ENCODE assay signal across 12 cellular contexts in the genomic region with DNA sequence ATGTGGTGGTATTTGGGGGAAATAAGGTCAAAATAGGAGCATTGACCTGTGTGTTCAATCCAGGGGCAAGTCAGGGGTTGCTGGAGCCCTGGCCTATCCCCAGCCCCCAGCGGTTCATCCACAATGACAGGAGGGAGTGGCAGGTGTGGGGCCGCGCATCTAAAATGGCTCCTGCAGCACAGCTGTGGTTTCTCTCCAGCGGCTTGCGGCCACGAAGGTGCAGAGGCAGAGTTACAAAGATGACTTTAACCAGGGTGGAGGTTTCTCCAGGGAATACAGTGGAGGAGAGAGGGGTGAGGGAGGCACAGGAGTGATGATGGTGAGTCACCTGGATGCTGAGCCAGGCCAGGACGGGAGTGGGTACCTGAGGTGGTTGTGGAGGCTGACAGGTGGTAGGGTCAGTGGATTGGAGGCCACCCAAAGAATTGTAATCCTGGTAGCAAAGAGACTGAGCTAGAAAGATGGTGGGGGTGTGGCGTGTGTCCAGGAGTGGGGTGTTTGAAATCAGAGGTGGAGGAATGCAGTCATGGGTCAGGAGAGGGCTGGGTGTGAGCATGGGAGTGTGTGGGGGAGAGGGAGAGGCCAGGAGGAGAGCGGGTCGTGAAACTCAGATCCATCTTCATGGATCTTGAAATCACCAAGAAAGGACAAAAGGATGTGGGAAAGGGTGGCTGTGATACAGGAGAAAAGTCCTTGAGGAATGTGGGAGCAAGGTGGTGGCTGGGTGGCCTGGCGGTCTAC.
DNase-seq lines count a peak whose midpoint lies in the region; FAIRE-seq and TF ChIP-seq lines count a peak whose summit lies in the region.
"Had no signal": no experiment of that assay in that cellular context is flagged by ENCODE, and none has a peak within 500 bp of the region (broad histone marks: within the 10 kb centered on the region; RNA-seq: fewer than 3 reads in every experiment).

No MANE protein-coding gene starts in this region.

- H3K9me3 ChIP-seq in Caco-2 (no peaks in the 10 kb centered on the region), Karpas-422 (ENCODE audit: low read length) (no peaks in the 10 kb centered on the region)

- H2AFZ ChIP-seq in Karpas-422 (ENCODE audit: low read length) = no peak overlapping the region

- H3K4me2 ChIP-seq in Karpas-422 (ENCODE audit: low read depth, low read length, poor library complexity, severe bottlenecking) = peak overlapping the region; percentile 8

- H3K4me3 ChIP-seq in Caco-2 (ENCODE audit: low read depth, low read length) = no peak overlapping the region
- no peak overlapping the region for H3K4me3 ChIP-seq in Karpas-422 (ENCODE audit: low read length)
- no peak overlapping the region for H3K4me3 ChIP-seq in bronchial epithelial cell (ENCODE audit: low read depth, low read length)

- H3K36me3 Mint-ChIP-seq in Caco-2 (ENCODE audit: insufficient read depth, unreplicated experiment) (peaks cover 6% of the 10 kb centered on the region), osteocyte (ENCODE audit: unreplicated experiment) (peaks cover 25% of the 10 kb centered on the region)
- no peaks in the 10 kb centered on the region for H3K36me3 Mint-ChIP-seq in activated T-helper 1 cell treated with anti-CD3 and anti-CD28 coated beads, Interleukin-12 subunit alpha, Interleukin-12 subunit beta, Interleukin-2, Interleukin-4 antibody, amounts not matched to agents 30 ng/mL and 10 ng/mL and 1 ng/mL, durations not matched to agents 14 hours and 24 hours and 36 hours (ENCODE audit: low read depth)
- H3K36me3 Mint-ChIP-seq: CD8-positive, alpha-beta memory T cell had no signal

- CTCF ChIA-PET in Caco-2 (lab: Charles Lee) = no interaction called here

- DNase-seq in Caco-2 (no peak), Karpas-422 (no peak), bronchial epithelial cell (ENCODE audit: low read depth) (peak; percentile 10), osteocyte (ENCODE audit: extremely low spot score, unreplicated experiment) (no peak), SHP77 treated with DMSO at 0.1 percent for 48 hours (lab: John Stamatoyannopoulos, UW) (no peak), NOMO-1 (lab: John Stamatoyannopoulos, UW; ENCODE audit: unreplicated experiment in 2 of 2) (no peak), NCI-H2029 (lab: John Stamatoyannopoulos, UW) (no peak)
- no peak for DNase-seq in activated T-helper 1 cell treated with anti-CD3 and anti-CD28 coated beads, Interleukin-12 subunit alpha, Interleukin-12 subunit beta, Interleukin-2, Interleukin-4 antibody, amounts not matched to agents 30 ng/mL and 10 ng/mL and 1 ng/mL, durations not matched to agents 14 hours and 24 hours and 36 hours (ENCODE audit: low spot score)
- DNase-seq: activated T-cell treated with anti-CD3 and anti-CD28 coated beads, Interleukin-2, amount 50 U/mL, for 4 hours; CD8-positive, alpha-beta memory T cell; Right ventricle myocardium superior; WERI-Rb-1 had no signal

- H3K27me3 ChIP-seq in Caco-2 (replicated peaks; ENCODE audit: control insufficient read depth, insufficient read depth, low read length) (no peaks in the 10 kb centered on the region), Karpas-422 (ENCODE audit: low read length) (no peaks in the 10 kb centered on the region), bronchial epithelial cell (ENCODE audit: control insufficient read depth, insufficient read depth, low read length) (no peaks in the 10 kb centered on the region)

- H3K4me3 Mint-ChIP-seq in Caco-2 (ENCODE audit: unreplicated experiment) (no peak overlapping the region), osteocyte (ENCODE audit: unreplicated experiment) (no peak overlapping the region)
- H3K4me3 Mint-ChIP-seq in activated T-helper 1 cell treated with anti-CD3 and anti-CD28 coated beads, Interleukin-12 subunit alpha, Interleukin-12 subunit beta, Interleukin-2, Interleukin-4 antibody, amounts not matched to agents 30 ng/mL and 10 ng/mL and 1 ng/mL, durations not matched to agents 14 hours and 24 hours and 36 hours = no peak overlapping the region
- H3K4me3 Mint-ChIP-seq: activated T-cell treated with anti-CD3 and anti-CD28 coated beads, Interleukin-2, amount 50 U/mL, for 4 hours; CD8-positive, alpha-beta memory T cell had no signal

- no peak for FAIRE-seq in bronchial epithelial cell (lab: Jason Lieb, UNC)

- H3K36me3 ChIP-seq in Caco-2 (ENCODE audit: control insufficient read depth, insufficient read depth, low read length) (no peaks in the 10 kb centered on the region), Karpas-422 (ENCODE audit: insufficient read depth, low read length) (no peaks in the 10 kb centered on the region), bronchial epithelial cell (ENCODE audit: control insufficient read depth, insufficient read depth, low read length) (peaks cover 8% of the 10 kb centered on the region)

- H3K27ac Mint-ChIP-seq in Caco-2 (ENCODE audit: unreplicated experiment) (peak overlapping the region; percentile 85), osteocyte (ENCODE audit: unreplicated experiment) (peak overlapping the region; percentile 90)
- no peak overlapping the region for H3K27ac Mint-ChIP-seq in activated T-helper 1 cell treated with anti-CD3 and anti-CD28 coated beads, Interleukin-12 subunit alpha, Interleukin-12 subunit beta, Interleukin-2, Interleukin-4 antibody, amounts not matched to agents 30 ng/mL and 10 ng/mL and 1 ng/mL, durations not matched to agents 14 hours and 24 hours and 36 hours

- H3K27me3 Mint-ChIP-seq in Caco-2 (ENCODE audit: insufficient read depth, unreplicated experiment) (no peaks in the 10 kb centered on the region), osteocyte (ENCODE audit: unreplicated experiment) (no peaks in the 10 kb centered on the region)
- no peaks in the 10 kb centered on the region for H3K27me3 Mint-ChIP-seq in activated T-helper 1 cell treated with anti-CD3 and anti-CD28 coated beads, Interleukin-12 subunit alpha, Interleukin-12 subunit beta, Interleukin-2, Interleukin-4 antibody, amounts not matched to agents 30 ng/mL and 10 ng/mL and 1 ng/mL, durations not matched to agents 14 hours and 24 hours and 36 hours (ENCODE audit: insufficient read depth)

- H4K20me1 ChIP-seq in Karpas-422 (ENCODE audit: insufficient read depth, low read depth, low read length) = no peaks in the 10 kb centered on the region

- no peak overlapping the region for H3K9ac ChIP-seq in Karpas-422 (ENCODE audit: low read length)

- no TSS peak for BruUV-seq in Caco-2 (replicated peaks; lab: Mats Ljungman, UMichigan)

- no peak overlapping the region for H3K27ac ChIP-seq in Karpas-422 (ENCODE audit: low read length)
- H3K27ac ChIP-seq: WERI-Rb-1 had no signal

- H3K9me3 Mint-ChIP-seq in Caco-2 (ENCODE audit: unreplicated experiment) = no peaks in the 10 kb centered on the region
- no peaks in the 10 kb centered on the region for H3K9me3 Mint-ChIP-seq in osteocyte (ENCODE audit: unreplicated experiment)
- no peaks in the 10 kb centered on the region for H3K9me3 Mint-ChIP-seq in activated T-helper 1 cell treated with anti-CD3 and anti-CD28 coated beads, Interleukin-12 subunit alpha, Interleukin-12 subunit beta, Interleukin-2, Interleukin-4 antibody, amounts not matched to agents 30 ng/mL and 10 ng/mL and 1 ng/mL, durations not matched to agents 14 hours and 24 hours and 36 hours
- H3K9me3 Mint-ChIP-seq: activated T-cell treated with anti-CD3 and anti-CD28 coated beads, Interleukin-2, amount 50 U/mL, for 4 hours; CD8-positive, alpha-beta memory T cell had no signal

- H3K4me1 Mint-ChIP-seq in Caco-2 (ENCODE audit: low read depth, unreplicated experiment) (peaks cover 22% of the 10 kb centered on the region), osteocyte (ENCODE audit: unreplicated experiment) (peaks cover 83% of the 10 kb centered on the region)
- H3K4me1 Mint-ChIP-seq in activated T-helper 1 cell treated with anti-CD3 and anti-CD28 coated beads, Interleukin-12 subunit alpha, Interleukin-12 subunit beta, Interleukin-2, Interleukin-4 antibody, amounts not matched to agents 30 ng/mL and 10 ng/mL and 1 ng/mL, durations not matched to agents 14 hours and 24 hours and 36 hours (ENCODE audit: low read depth) = no peaks in the 10 kb centered on the region
- H3K4me1 Mint-ChIP-seq: CD8-positive, alpha-beta memory T cell had no signal

- no peaks in the 10 kb centered on the region for H3K79me2 ChIP-seq in Karpas-422 (ENCODE audit: low read length)

- intact Hi-C loops in Caco-2 (cut with micrococcal nuclease; ENCODE audit: unreplicated experiment) = no loop called here
- intact Hi-C loops in activated T-helper 1 cell treated with anti-CD3 and anti-CD28 coated beads, Interleukin-12 subunit alpha, Interleukin-12 subunit beta, Interleukin-2, Interleukin-4 antibody, amounts not matched to agents 30 ng/mL and 10 ng/mL and 1 ng/mL, durations not matched to agents 14 hours and 24 hours and 36 hours (cut with micrococcal nuclease) = no loop called here

- TF ChIP-seq CTCF in Caco-2 (IDR thresholded peaks at IDR 0.05; ENCODE audit: insufficient read depth in 1 of 2, low read depth in 1 of 2, low read length in 1 of 2, severe bottlenecking in 1 of 2, unreplicated experiment in 1 of 2) = no peak
- TF ChIP-seq CTCF in bronchial epithelial cell (IDR thresholded peaks at IDR 0.05; ENCODE audit: insufficient read depth, low read length, severe bottlenecking) = no peak
- TF ChIP-seq CTCF in osteocyte (IDR thresholded peaks at IDR 0.05) = no peak

- no peaks in the 10 kb centered on the region for H3K9me2 ChIP-seq in Karpas-422 (replicated peaks; ENCODE audit: insufficient read depth, low read length)

- H3K4me1 ChIP-seq in Caco-2 = no peaks in the 10 kb centered on the region
- peaks cover 24% of the 10 kb centered on the region for H3K4me1 ChIP-seq in Karpas-422 (ENCODE audit: low read length)

- POLR2A ChIA-PET in Caco-2 (lab: Charles Lee) = no interaction called here
